In genomic region chr11:20274031-20274430, GRCh38 we compare ENCODE assay signal across 23 cellular contexts.
DNase-seq lines count a peak whose midpoint lies in the region.
"Had no signal": no experiment of that assay in that cellular context is flagged by ENCODE, and none has a peak within 500 bp of the region (broad histone marks: within the 10 kb centered on the region; RNA-seq: fewer than 3 reads in every experiment).

No MANE protein-coding gene starts in this region.

- H3K4me2 ChIP-seq in Karpas-422 (ENCODE audit: low read depth, low read length, poor library complexity, severe bottlenecking), result no peak overlapping the region

- H3K79me2 ChIP-seq in Karpas-422 (ENCODE audit: low read length), result no peaks in the 10 kb centered on the region

- intact Hi-C loops in head of caudate nucleus (cut with DNase I), result no loop called here

- no peaks in the 10 kb centered on the region for H3K36me3 ChIP-seq in Karpas-422 (ENCODE audit: insufficient read depth, low read length)
- H3K36me3 ChIP-seq: ascending aorta, HAP-1, left lung had no signal

- H3K27ac ChIP-seq in Karpas-422 (ENCODE audit: low read length), result no peak overlapping the region
- H3K27ac ChIP-seq: 22Rv1, ascending aorta, dorsolateral prefrontal cortex, left lung had no signal

- H3K9me3 ChIP-seq in Karpas-422 (ENCODE audit: low read length), result no peaks in the 10 kb centered on the region
- H3K9me3 ChIP-seq: ascending aorta, HAP-1, left lung had no signal

- no peaks in the 10 kb centered on the region for H3K9me2 ChIP-seq in Karpas-422 (replicated peaks; ENCODE audit: insufficient read depth, low read length)

- H4K20me1 ChIP-seq in Karpas-422 (ENCODE audit: insufficient read depth, low read depth, low read length), result no peaks in the 10 kb centered on the region

- H3K4me1 ChIP-seq in Karpas-422 (ENCODE audit: low read length), result peaks cover 14% of the 10 kb centered on the region
- H3K4me1 ChIP-seq: ascending aorta, HAP-1, left lung had no signal

- no peak overlapping the region for H3K4me3 ChIP-seq in Karpas-422 (ENCODE audit: low read length)
- H3K4me3 ChIP-seq: ascending aorta, dorsolateral prefrontal cortex, HAP-1, left lung had no signal

- peak; percentile 9 for DNase-seq in DMS153 treated with DMSO at 0.1 percent for 48 hours (lab: John Stamatoyannopoulos, UW; ENCODE audit: unreplicated experiment)
- no peak for DNase-seq in DMS153 (lab: John Stamatoyannopoulos, UW)
- peak; percentile 51 for DNase-seq in NCI-H146 treated with DMSO at 0.1 percent for 48 hours (lab: John Stamatoyannopoulos, UW; ENCODE audit: unreplicated experiment)
- DNase-seq in NCI-H748 (lab: John Stamatoyannopoulos, UW; ENCODE audit: unreplicated experiment), result peak; percentile 79
- peak; percentile 25 for DNase-seq in retina
- DNase-seq in dedifferentiated amniotic fluid mesenchymal stem cell (ENCODE audit: extremely low spot score), result no peak
- no peak for DNase-seq in head of caudate nucleus
- no peak for DNase-seq in Karpas-422
- DNase-seq: activated CD4-positive, alpha-beta T cell treated with anti-CD3 and anti-CD28 coated beads, Interleukin-2, amount 10 ng/mL, durations not matched to agents 24 days and 14 days; activated CD8-positive, alpha-beta memory T cell treated with anti-CD3 and anti-CD28 coated beads, Interleukin-2, amount 10 ng/mL, durations not matched to agents 7 days and 5 days; CD8-positive, alpha-beta memory T cell; central memory CD4-positive, alpha-beta T cell; dorsolateral prefrontal cortex; left lung; midbrain; natural killer cell; NK-92 treated with Interleukin-12 subunit alpha and Interleukin-12 subunit beta, amount 100 ng/mL, for 24 hours; posterior cingulate gyrus; T-cell; trophoblast cell had no signal

- no peaks in the 10 kb centered on the region for H3K27me3 ChIP-seq in Karpas-422 (ENCODE audit: low read length)
- H3K27me3 ChIP-seq: ascending aorta, left lung had no signal

- no peak overlapping the region for H3K9ac ChIP-seq in Karpas-422 (ENCODE audit: low read length)

- H2AFZ ChIP-seq in Karpas-422 (ENCODE audit: low read length), result no peak overlapping the region

Comparison
In these comparisons a context has a peak if more than half of its experiments do, and no peak if none do; other contexts are left out.
1. DNase-seq: peak in DMS153 treated with DMSO at 0.1 percent for 48 hours (single experiment), NCI-H146 treated with DMSO at 0.1 percent for 48 hours (single experiment), NCI-H748 (single experiment) and retina (single experiment); none in DMS153 (single experiment), dedifferentiated amniotic fluid mesenchymal stem cell (single experiment), head of caudate nucleus (0 of 42) and Karpas-422 (single experiment).